15 cellular contexts compared by ENCODE assay signal in genomic region chr2:41926614-41927580, GRCh38.
DNase-seq lines count a peak whose midpoint lies in the region; ATAC-seq, FAIRE-seq and TF ChIP-seq lines count a peak whose summit lies in the region.
"Had no signal": no experiment of that assay in that cellular context is flagged by ENCODE, and none has a peak within 500 bp of the region (broad histone marks: within the 10 kb centered on the region; RNA-seq: fewer than 3 reads in every experiment).

No MANE protein-coding gene starts in this region.

- H3K4me3 ChIP-seq in coronary artery (no peak overlapping the region), right lobe of liver (no peak overlapping the region), spleen (no peak overlapping the region), neural progenitor cell (no peak overlapping the region), GM23338 (no peak overlapping the region)

- no peak overlapping the region for H3K4me3 Mint-ChIP-seq in neural progenitor cell
- no peak overlapping the region for H3K4me3 Mint-ChIP-seq in GM23338

- no peaks in the 10 kb centered on the region for H3K4me1 ChIP-seq in right lobe of liver
- peaks cover 0 to 9% (median 2%) of the 10 kb centered on the region in 6 donors for H3K4me1 ChIP-seq in spleen
- peaks cover 3% of the 10 kb centered on the region for H3K4me1 ChIP-seq in neural progenitor cell
- no peaks in the 10 kb centered on the region for H3K4me1 ChIP-seq in GM23338 (ENCODE audit: insufficient read depth)

- H2AFZ ChIP-seq in neural progenitor cell (replicated peaks) = no peak overlapping the region
- H2AFZ ChIP-seq in GM23338 = no peak overlapping the region

- H3K36me3 Mint-ChIP-seq in neural progenitor cell (no peaks in the 10 kb centered on the region), GM23338 (ENCODE audit: low read depth) (peaks cover 2% of the 10 kb centered on the region; the same call in 1 of the 3 replicates)

- peak overlapping the region in 1 of 2 donors; percentile 72 for H3K27ac ChIP-seq in coronary artery
- H3K27ac ChIP-seq in right lobe of liver = peak overlapping the region in 1 of 3 donors; percentile 10
- peak overlapping the region in 7 of 8 donors; percentile 16 to 67 (median 40) for H3K27ac ChIP-seq in spleen
- H3K27ac ChIP-seq in neural progenitor cell = no peak overlapping the region
- H3K27ac ChIP-seq in GM23338 (ENCODE audit: low read depth) = no peak overlapping the region
- H3K27ac ChIP-seq: RWPE1 had no signal

- no peaks in the 10 kb centered on the region for H3K9me2 ChIP-seq in GM23338 (ENCODE audit: insufficient read depth)

- no peaks in the 10 kb centered on the region for H3K79me2 ChIP-seq in neural progenitor cell (ENCODE audit: low read depth)
- H3K79me2 ChIP-seq in GM23338 (replicated peaks; ENCODE audit: insufficient read depth) = no peaks in the 10 kb centered on the region

- H3K36me3 ChIP-seq in right lobe of liver (no peaks in the 10 kb centered on the region), spleen (no peaks in the 10 kb centered on the region), neural progenitor cell (no peaks in the 10 kb centered on the region), GM23338 (ENCODE audit: insufficient read depth) (no peaks in the 10 kb centered on the region)

- H3K4me2 ChIP-seq in neural progenitor cell = no peak overlapping the region
- H3K4me2 ChIP-seq in GM23338 = no peak overlapping the region

- H4K20me1 ChIP-seq in neural progenitor cell (ENCODE audit: low read depth) (no peaks in the 10 kb centered on the region), GM23338 (replicated peaks; ENCODE audit: insufficient read depth) (no peaks in the 10 kb centered on the region)

- H3K9me3 Mint-ChIP-seq in neural progenitor cell (peaks cover 4% of the 10 kb centered on the region), GM23338 (peaks cover 2% of the 10 kb centered on the region; the same call in 1 of the 3 replicates)

- TF ChIP-seq CTCF in coronary artery (IDR thresholded peaks at IDR 0.05) (no peak), right lobe of liver (IDR thresholded peaks at IDR 0.05) (no peak), spleen (IDR thresholded peaks at IDR 0.05 in 8 of 11, conservative IDR thresholded peaks at IDR 0.05 in 3 of 11) (no peak), neural progenitor cell (IDR thresholded peaks at IDR 0.05) (no peak), GM23338 (conservative IDR thresholded peaks at IDR 0.05; ENCODE audit: low read depth in 2 of 2) (no peak), GM13976 (IDR thresholded peaks at IDR 0.05; ENCODE audit: borderline replicate concordance, control extremely low read depth, extremely low read depth, insufficient read depth, missing control alignments) (no peak)

- in situ Hi-C loops in GM13976 (cut with MboI; ENCODE audit: low sequenced_read_pairs, unreplicated experiment) = no loop called here

- peaks cover 17% of the 10 kb centered on the region for H3K27me3 Mint-ChIP-seq in neural progenitor cell (ENCODE audit: insufficient read depth, low read depth)
- peaks cover 2% of the 10 kb centered on the region for H3K27me3 Mint-ChIP-seq in GM23338 (ENCODE audit: insufficient read depth, low read depth, poor library complexity)

- ATAC-seq in right lobe of liver (peak; percentile 17 to 57 (median 44)), GM23338 (no peak), GM19397 (IDR thresholded peaks at IDR 0.05; ENCODE audit: unreplicated experiment) (no peak)
- ATAC-seq: HCT116 had no signal

- no peak overlapping the region for H3K9ac ChIP-seq in neural progenitor cell

- H3K4me1 Mint-ChIP-seq in neural progenitor cell (peaks cover 17% of the 10 kb centered on the region), GM23338 (no peaks in the 10 kb centered on the region; the same call in 2 of the 3 replicates)

- H3K27me3 ChIP-seq in right lobe of liver = no peaks in the 10 kb centered on the region
- H3K27me3 ChIP-seq in spleen (replicated peaks in 1 of 7) = peaks cover 0 to 6% (median 0%) of the 10 kb centered on the region in 7 donors
- H3K27me3 ChIP-seq in neural progenitor cell = no peaks in the 10 kb centered on the region
- no peaks in the 10 kb centered on the region for H3K27me3 ChIP-seq in GM23338 (ENCODE audit: insufficient read depth)

- H3K27ac Mint-ChIP-seq in neural progenitor cell = no peak overlapping the region
- no peak overlapping the region for H3K27ac Mint-ChIP-seq in GM23338

- TF ChIP-seq POLR2A in right lobe of liver (IDR thresholded peaks at IDR 0.05) (no peak), spleen (IDR thresholded peaks at IDR 0.05) (no peak)

- 58% methylated on average over 7 of the region's 8 CpGs for WGBS in right lobe of liver (ENCODE audit: insufficient coverage, low coverage, low lambda C conversion rate, missing lambda C conversion rate)
- WGBS in spleen, 5 donors = 66 to 79% (median 74%) methylated on average over 7 to 8 of the region's 8 CpGs

- peak; percentile 39 for DNase-seq in HTR-8/SVneo (ENCODE audit: insufficient read length, low spot score)
- peak; percentile 71 for DNase-seq in coronary artery (ENCODE audit: low spot score)
- no peak for DNase-seq in right lobe of liver
- no peak for DNase-seq in spleen
- no peak for DNase-seq in neural progenitor cell (ENCODE audit: low spot score)
- DNase-seq in GM23338 (ENCODE audit: low spot score) = no peak
- DNase-seq in GM13976 (ENCODE audit: low spot score) = no peak
- DNase-seq: activated naive CD4-positive, alpha-beta T cell; DND-41; erythroblast; NCI-H1417 treated with DMSO at 0.1 percent for 48 hours; NCI-H510A treated with DMSO at 0.1 percent for 48 hours had no signal

- intact Hi-C loops in right lobe of liver (cut with DNase I) = no loop called here
- intact Hi-C loops in spleen (cut with DNase I; ENCODE audit: low total_unique reads) = no loop called here

- FAIRE-seq in HTR-8/SVneo (lab: Jason Lieb, UNC) = no peak

- H3F3A ChIP-seq in neural progenitor cell (ENCODE audit: low read depth) (no peaks in the 10 kb centered on the region), GM23338 (replicated peaks; ENCODE audit: low read depth) (no peaks in the 10 kb centered on the region)

- no peaks in the 10 kb centered on the region for H3K9me3 ChIP-seq in right lobe of liver
- peaks cover 0 to 12% (median 6%) of the 10 kb centered on the region in 8 donors for H3K9me3 ChIP-seq in spleen
- no peaks in the 10 kb centered on the region for H3K9me3 ChIP-seq in neural progenitor cell (ENCODE audit: low read depth)

TF ChIP-seq in GM23338, 12 proteins besides CTCF, POLR2A, EP300 and RAD21 (continues in another document):
- TF ChIP-seq STAT1 (IDR thresholded peaks at IDR 0.05; ENCODE audit: unreplicated experiment) (no peak), ETS1 (IDR thresholded peaks at IDR 0.05) (no peak), EZH2 (IDR thresholded peaks at IDR 0.05; ENCODE audit: low read depth, unreplicated experiment) (no peak), POLR2AphosphoS5 (IDR thresholded peaks at IDR 0.05; ENCODE audit: low read depth) (no peak), ZNF331 (CRISPR knock-in tag; IDR thresholded peaks at IDR 0.05; ENCODE audit: low read depth) (no peak), REST (IDR thresholded peaks at IDR 0.05; ENCODE audit: unreplicated experiment) (no peak), NANOG (IDR thresholded peaks at IDR 0.05; ENCODE audit: borderline replicate concordance) (no peak), JUNB (IDR thresholded peaks at IDR 0.05; ENCODE audit: unreplicated experiment) (no peak), ZNF114 (CRISPR knock-in tag; IDR thresholded peaks at IDR 0.05) (no peak)

Comparison
In these comparisons a context has a peak if more than half of its experiments do, and no peak if none do; other contexts are left out.
1. DNase-seq: peak in HTR-8/SVneo (single experiment) and coronary artery (single experiment); none in right lobe of liver (0 of 3), spleen (single experiment), neural progenitor cell (single experiment), GM23338 (single experiment) and GM13976 (single experiment).
2. H3K27ac ChIP-seq: peak in spleen (7 of 8); none in neural progenitor cell (single experiment) and GM23338 (single experiment).
3. ATAC-seq: peak in right lobe of liver (4 of 4); none in GM23338 (single experiment) and GM19397 (single experiment).